In genomic region chr14:69266572-69267345, GRCh38 we compare ENCODE assay signal across 28 cellular contexts. TPM values are rescaled to one million over a fixed set of nuclear protein-coding genes. Genes with fewer than 3 reads are reported as not detected.
"Had no signal": no experiment of that assay in that cellular context is flagged by ENCODE, and none has a peak within 500 bp of the region (broad histone marks: within the 10 kb centered on the region; RNA-seq: fewer than 3 reads in every experiment).

No MANE protein-coding gene starts in this region.

- ATAC-seq: activated CD8-positive, alpha-beta T cell treated with anti-CD3 and anti-CD28 coated beads for 36 hours; activated T-cell treated with anti-CD3 and anti-CD28 coated beads, Interleukin-2, amount 50 U/mL, for 72 hours; Panc1 had no signal

- H3K4me3 ChIP-seq: breast epithelium had no signal

- H3K9me3 ChIP-seq: breast epithelium had no signal

- H3K9me3 Mint-ChIP-seq: activated CD8-positive, alpha-beta T cell treated with anti-CD3 and anti-CD28 coated beads for 36 hours; activated naive CD4-positive, alpha-beta T cell treated with anti-CD3 and anti-CD28 coated beads, Interleukin-2, amount 50 U/mL, for 24 hours; activated T-cell treated with anti-CD3 and anti-CD28 coated beads, Interleukin-2, amount 50 U/mL, for 72 hours; activated T-helper 2 cell treated with anti-CD3 and anti-CD28 coated beads, Interferon-gamma antibody, Interleukin-2, Interleukin-4, amounts not matched to agents 10 μg/mL and 5 μg/mL and 100 μg/mL, durations not matched to agents 14 hours and 24 hours and 36 hours had no signal

- H3K4me3 Mint-ChIP-seq: activated CD8-positive, alpha-beta T cell treated with anti-CD3 and anti-CD28 coated beads for 36 hours; activated naive CD4-positive, alpha-beta T cell treated with anti-CD3 and anti-CD28 coated beads, Interleukin-2, amount 50 U/mL, for 24 hours; activated T-cell treated with anti-CD3 and anti-CD28 coated beads, Interleukin-2, amount 50 U/mL, for 72 hours had no signal

- H3K4me1 ChIP-seq: breast epithelium had no signal

- DNase-seq: activated CD4-positive, alpha-beta T cell treated with anti-CD3 and anti-CD28 coated beads for 4 hours; activated CD8-positive, alpha-beta memory T cell treated with anti-CD3 and anti-CD28 coated beads, Interleukin-2, amount 50 U/mL, for 4 hours; activated CD8-positive, alpha-beta T cell treated with anti-CD3 and anti-CD28 coated beads for 36 hours; activated gamma-delta T cell treated with Interleukin-2 at 50 U/mL for 16 hours; activated T-cell treated with anti-CD3 and anti-CD28 coated beads, Interleukin-2, amount 50 U/mL, for 72 hours; aorta; central memory CD4-positive, alpha-beta T cell; NCI-H1092; NCI-H1417 treated with DMSO at 0.1 percent for 48 hours; NCI-H1694; NCI-H2029; NCI-H2107; NCI-H2171 treated with DMSO at 0.1 percent for 48 hours; NCI-H345; NCI-H510A; NCI-H526 treated with DMSO at 0.1 percent for 48 hours; NK-92 treated with Interleukin-12 subunit alpha and Interleukin-12 subunit beta, amount 100 ng/mL, for 24 hours; OCI-M1; RPMI8226; SHP77 treated with DMSO at 0.1 percent for 48 hours; T-helper 2 cell; WERI-Rb-1 had no signal

- H3K36me3 Mint-ChIP-seq: activated naive CD4-positive, alpha-beta T cell treated with anti-CD3 and anti-CD28 coated beads, Interleukin-2, amount 50 U/mL, for 24 hours had no signal

- H3K36me3 ChIP-seq: breast epithelium, WERI-Rb-1 had no signal

- H3K4me1 Mint-ChIP-seq: activated naive CD4-positive, alpha-beta T cell treated with anti-CD3 and anti-CD28 coated beads, Interleukin-2, amount 50 U/mL, for 24 hours had no signal

- H3K27ac ChIP-seq: KMS-11, WERI-Rb-1 had no signal

- H3K27ac Mint-ChIP-seq: activated CD8-positive, alpha-beta T cell treated with anti-CD3 and anti-CD28 coated beads for 36 hours; activated naive CD4-positive, alpha-beta T cell treated with anti-CD3 and anti-CD28 coated beads, Interleukin-2, amount 50 U/mL, for 24 hours; activated T-cell treated with anti-CD3 and anti-CD28 coated beads, Interleukin-2, amount 50 U/mL, for 72 hours; activated T-helper 2 cell treated with anti-CD3 and anti-CD28 coated beads, Interferon-gamma antibody, Interleukin-2, Interleukin-4, amounts not matched to agents 10 μg/mL and 5 μg/mL and 100 μg/mL, durations not matched to agents 14 hours and 24 hours and 36 hours had no signal

- H3K27me3 ChIP-seq: breast epithelium had no signal

RNA-seq across cellular contexts. Expression of gene GALNT16, which starts 6.8 kb away (rescaled TPM):
- total RNA-seq: activated CD8-positive, alpha-beta T cell treated with anti-CD3 and anti-CD28 coated beads for 36 hours; MCF 10A had no signal
